ENCODE assay signal across 8 cellular contexts in genomic region chr13:23579072-23579885, GRCh38. TPM values are rescaled to one million over a fixed set of nuclear protein-coding genes. Genes with fewer than 3 reads are reported as not detected.
DNase-seq lines count a peak whose midpoint lies in the region; ATAC-seq and TF ChIP-seq lines count a peak whose summit lies in the region.

No MANE protein-coding gene starts in this region.

- ATAC-seq in GM18873 (IDR thresholded peaks at IDR 0.05; ENCODE audit: low FRiP score, unreplicated experiment) (peak; percentile 67), HG03103 (IDR thresholded peaks at IDR 0.05; ENCODE audit: low read depth, unreplicated experiment) (peak; percentile 76)

- 0 to 1% methylated on average over 39 to 63 of the region's 79 CpGs for WGBS in lower leg skin, 2 donors

- H3K4me3 ChIP-seq in AG04449 (ENCODE audit: low read depth, low read length) (peak overlapping the region; percentile 88), lower leg skin (ENCODE audit: low read depth, poor library complexity, severe bottlenecking) (peak overlapping the region; percentile 54)

- CTCF ChIA-PET in AG04449 (lab: Yijun Ruan, JAX): interaction anchor here (0.8 to 3.1 kb wide), 9 partner anchors 8 to 293 kb away, joined by 3 to 15 read pairs (median 3); partner anchors contain the start of gene TNFRSF19

- POLR2A ChIA-PET in AG04449 (lab: Yijun Ruan, JAX): interaction anchor here (1.0 kb wide), 1 partner anchor 9 kb away, joined by 4 read pairs; the partner anchor contains the start of gene TNFRSF19

- intact Hi-C loops in lower leg skin (cut with DNase I; ENCODE audit: low total_unique reads): loop anchor here (10.0 kb wide), 1 partner anchor 114 kb away; no protein-coding TSS in a partner anchor

- TF ChIP-seq POLR2A in lower leg skin (IDR thresholded peaks at IDR 0.05): peak in 1 of 2 donors; percentile 42

- TF ChIP-seq CTCF in AG04449 (IDR thresholded peaks at IDR 0.05; ENCODE audit: insufficient read depth, low read length, missing control alignments) (no peak), lower leg skin (IDR thresholded peaks at IDR 0.05) (no peak)

- DNase-seq in AG04449 (ENCODE audit: low read depth, low spot score) (no peak), NCI-H460 (ENCODE audit: extremely low read depth, low read depth) (peak; percentile 79), dermis microvascular lymphatic vessel endothelial cell (ENCODE audit: low read depth in 2 of 2) (peak; percentile 44 to 82), lower leg skin (ENCODE audit: low spot score in 2 of 2) (peak; percentile 89 to 97)
- peak; percentile 85 to 87 for DNase-seq in activated CD4-positive, alpha-beta T cell treated with anti-CD3 and anti-CD28 coated beads, Interleukin-2, amount 50 U/mL, for 24 hours (ENCODE audit: low read depth in 1 of 2, low spot score in 1 of 2)
- peak; percentile 91 for DNase-seq in stimulated activated CD4-positive, alpha-beta T cell treated with anti-CD3 and anti-CD28 coated beads, Interleukin-4, amount 100 ng/mL, for 24 hours

RNA-seq across cellular contexts. Expression of gene TNFRSF19, which starts 9.1 kb away (rescaled TPM):
- 26.5 and 31.3 TPM in 2 replicates for total RNA-seq in NCI-H460 (2014; rRNA removed; shearing (Covaris generic))
- polyA plus RNA-seq in NCI-H460 (2014; cell fraction: nucleus; rRNA removed): 14.6 and 22.4 TPM in 2 replicates
- under 0.01 and 0.13 TPM in 2 replicates for total RNA-seq in dermis microvascular lymphatic vessel endothelial cell
- total RNA-seq in lower leg skin: 100 to 1,000 TPM in 1 of 4 donors, 10 to 100 TPM in 3; 51.2 to 106 (median 72.5) TPM

Comparison
In these comparisons a context has a peak if more than half of its experiments do, and no peak if none do; other contexts are left out.
1. RNA of gene TNFRSF19, which starts 9.1 kb away (total RNA-seq): 51.2 to 106 TPM in lower leg skin and 26.5 to 31.3 TPM in NCI-H460; under 0.01 to 0.13 TPM in dermis microvascular lymphatic vessel endothelial cell; every median in the first group is over 10 times any median in the second.